ENCODE assay signal across 14 cellular contexts in the genomic region with DNA sequence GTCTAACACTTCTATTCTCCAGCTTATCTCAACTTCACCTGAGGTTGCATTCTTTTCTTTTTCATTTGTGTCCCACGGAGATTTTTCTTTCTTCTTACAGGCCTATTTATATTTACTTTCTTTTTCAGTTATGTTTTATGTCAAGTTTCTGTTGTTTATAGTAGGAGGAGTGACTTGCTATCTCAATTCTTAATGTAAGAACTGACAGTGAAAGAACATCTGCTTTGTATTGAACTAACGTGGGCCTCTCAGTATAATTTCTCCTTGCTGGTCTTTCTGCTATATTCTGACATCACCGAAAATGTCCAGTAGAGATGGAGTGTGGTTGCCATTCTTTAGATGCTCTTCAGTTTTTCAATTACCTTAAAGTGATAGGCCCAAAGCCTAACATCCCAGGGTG.
DNase-seq lines count a peak whose midpoint lies in the region; ATAC-seq and TF ChIP-seq lines count a peak whose summit lies in the region.
"Had no signal": no experiment of that assay in that cellular context is flagged by ENCODE, and none has a peak within 500 bp of the region (broad histone marks: within the 10 kb centered on the region; RNA-seq: fewer than 3 reads in every experiment).

No MANE protein-coding gene starts in this region.

- H3K36me3 Mint-ChIP-seq in memory B cell: no peaks in the 10 kb centered on the region
- H3K36me3 Mint-ChIP-seq in activated T-helper 1 cell treated with anti-CD3 and anti-CD28 coated beads, Interleukin-12 subunit alpha, Interleukin-12 subunit beta, Interleukin-2, Interleukin-4 antibody, amounts not matched to agents 30 ng/mL and 10 ng/mL and 1 ng/mL, durations not matched to agents 14 hours and 24 hours and 36 hours (ENCODE audit: low read depth): no peaks in the 10 kb centered on the region
- H3K36me3 Mint-ChIP-seq in CD14-positive monocyte: no peaks in the 10 kb centered on the region

- H3K9me3 Mint-ChIP-seq in memory B cell (no peaks in the 10 kb centered on the region), CD14-positive monocyte (no peaks in the 10 kb centered on the region)
- H3K9me3 Mint-ChIP-seq in activated T-helper 1 cell treated with anti-CD3 and anti-CD28 coated beads, Interleukin-12 subunit alpha, Interleukin-12 subunit beta, Interleukin-2, Interleukin-4 antibody, amounts not matched to agents 30 ng/mL and 10 ng/mL and 1 ng/mL, durations not matched to agents 14 hours and 24 hours and 36 hours: no peaks in the 10 kb centered on the region
- H3K9me3 Mint-ChIP-seq: activated T-cell treated with anti-CD3 and anti-CD28 coated beads, Interleukin-2, amount 50 U/mL, for 4 hours; central memory CD8-positive, alpha-beta T cell; T-helper 2 cell treated with Interferon-gamma antibody and Interleukin-4, amounts not matched to agents 5 μg/mL and 100 μg/mL, for 36 hours had no signal

- H3K4me3 Mint-ChIP-seq in memory B cell: no peak overlapping the region
- no peak overlapping the region for H3K4me3 Mint-ChIP-seq in activated T-helper 1 cell treated with anti-CD3 and anti-CD28 coated beads, Interleukin-12 subunit alpha, Interleukin-12 subunit beta, Interleukin-2, Interleukin-4 antibody, amounts not matched to agents 30 ng/mL and 10 ng/mL and 1 ng/mL, durations not matched to agents 14 hours and 24 hours and 36 hours
- no peak overlapping the region for H3K4me3 Mint-ChIP-seq in CD14-positive monocyte
- H3K4me3 Mint-ChIP-seq: activated T-cell treated with anti-CD3 and anti-CD28 coated beads, Interleukin-2, amount 50 U/mL, for 4 hours; central memory CD8-positive, alpha-beta T cell; T-helper 2 cell treated with Interferon-gamma antibody and Interleukin-4, amounts not matched to agents 5 μg/mL and 100 μg/mL, for 36 hours had no signal

- H3K27ac Mint-ChIP-seq in memory B cell (peak overlapping the region; percentile 35), CD14-positive monocyte (no peak overlapping the region)
- H3K27ac Mint-ChIP-seq in activated T-helper 1 cell treated with anti-CD3 and anti-CD28 coated beads, Interleukin-12 subunit alpha, Interleukin-12 subunit beta, Interleukin-2, Interleukin-4 antibody, amounts not matched to agents 30 ng/mL and 10 ng/mL and 1 ng/mL, durations not matched to agents 14 hours and 24 hours and 36 hours: no peak overlapping the region
- H3K27ac Mint-ChIP-seq: T-helper 2 cell treated with Interferon-gamma antibody and Interleukin-4, amounts not matched to agents 5 μg/mL and 100 μg/mL, for 36 hours had no signal

- no peak for TF ChIP-seq CTCF in CD14-positive monocyte (IDR thresholded peaks at IDR 0.05)

- ATAC-seq in GM18867 (IDR thresholded peaks at IDR 0.05; ENCODE audit: unreplicated experiment) (peak; percentile 94), GM21576 (IDR thresholded peaks at IDR 0.05; ENCODE audit: unreplicated experiment) (peak; percentile 75), HG03108 (IDR thresholded peaks at IDR 0.05; ENCODE audit: unreplicated experiment) (peak; percentile 51), memory B cell (ENCODE audit: low read depth) (no peak)

- H3K27me3 Mint-ChIP-seq in memory B cell (no peaks in the 10 kb centered on the region), CD14-positive monocyte (ENCODE audit: low read depth in 3 of 3) (peaks cover 0 to 2% (median 1%) of the 10 kb centered on the region in 3 donors)
- H3K27me3 Mint-ChIP-seq in activated T-helper 1 cell treated with anti-CD3 and anti-CD28 coated beads, Interleukin-12 subunit alpha, Interleukin-12 subunit beta, Interleukin-2, Interleukin-4 antibody, amounts not matched to agents 30 ng/mL and 10 ng/mL and 1 ng/mL, durations not matched to agents 14 hours and 24 hours and 36 hours (ENCODE audit: insufficient read depth): peaks cover 4% of the 10 kb centered on the region

- DNase-seq in memory B cell (ENCODE audit: low spot score in 2 of 2) (no peak), NCI-H446 (lab: John Stamatoyannopoulos, UW) (no peak), NCI-H748 treated with DMSO at 0.1 percent for 48 hours (lab: John Stamatoyannopoulos, UW) (no peak), CD14-positive monocyte (ENCODE audit: low spot score) (no peak)
- DNase-seq in activated T-helper 1 cell treated with anti-CD3 and anti-CD28 coated beads, Interleukin-12 subunit alpha, Interleukin-12 subunit beta, Interleukin-2, Interleukin-4 antibody, amounts not matched to agents 30 ng/mL and 10 ng/mL and 1 ng/mL, durations not matched to agents 14 hours and 24 hours and 36 hours (ENCODE audit: low spot score): no peak
- DNase-seq: activated T-cell treated with anti-CD3 and anti-CD28 coated beads, Interleukin-2, amount 50 U/mL, for 4 hours; DMS 273 treated with DMSO at 0.1 percent for 48 hours; foreskin melanocyte; posterior cingulate gyrus had no signal

- H3K4me1 Mint-ChIP-seq in memory B cell (peaks cover 7% of the 10 kb centered on the region), CD14-positive monocyte (no peaks in the 10 kb centered on the region)
- H3K4me1 Mint-ChIP-seq in activated T-helper 1 cell treated with anti-CD3 and anti-CD28 coated beads, Interleukin-12 subunit alpha, Interleukin-12 subunit beta, Interleukin-2, Interleukin-4 antibody, amounts not matched to agents 30 ng/mL and 10 ng/mL and 1 ng/mL, durations not matched to agents 14 hours and 24 hours and 36 hours (ENCODE audit: low read depth): peaks cover 12% of the 10 kb centered on the region

- intact Hi-C loops in activated T-helper 1 cell treated with anti-CD3 and anti-CD28 coated beads, Interleukin-12 subunit alpha, Interleukin-12 subunit beta, Interleukin-2, Interleukin-4 antibody, amounts not matched to agents 30 ng/mL and 10 ng/mL and 1 ng/mL, durations not matched to agents 14 hours and 24 hours and 36 hours (cut with micrococcal nuclease): loop anchor here (1.0 to 10.0 kb wide), 3 partner anchors 628 to 1109 kb away; no protein-coding TSS in a partner anchor
- intact Hi-C loops in CD14-positive monocyte (cut with micrococcal nuclease): loop anchor here in 1 of 2 donors (5.0 kb wide), 1 partner anchor 631 kb away; no protein-coding TSS in a partner anchor
